Comparison of ENCODE assay signal across 15 cellular contexts in the genomic region with DNA sequence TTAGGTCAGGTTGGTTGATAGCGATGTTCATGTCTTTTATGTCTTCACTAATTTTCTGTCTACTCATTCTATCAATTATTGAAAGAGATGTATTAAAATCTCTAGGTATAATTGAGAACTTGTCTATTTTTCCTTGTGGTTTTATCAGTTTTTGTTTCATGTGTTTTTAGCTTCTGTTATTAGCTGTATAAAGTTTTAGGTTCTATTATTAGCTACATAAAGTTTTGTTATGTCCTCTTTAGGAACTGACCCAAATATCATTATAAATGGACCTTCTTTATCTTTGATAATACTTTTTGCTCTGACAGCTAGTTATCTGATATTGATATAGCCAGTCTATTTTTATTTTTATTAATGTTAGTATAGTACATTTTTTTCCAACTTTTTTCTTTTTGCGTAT.
"Had no signal": no experiment of that assay in that cellular context is flagged by ENCODE, and none has a peak within 500 bp of the region (broad histone marks: within the 10 kb centered on the region; RNA-seq: fewer than 3 reads in every experiment).

No MANE protein-coding gene starts in this region.

- H3K27ac Mint-ChIP-seq: activated CD4-positive, alpha-beta memory T cell treated with anti-CD3 and anti-CD28 coated beads for 36 hours; activated naive CD4-positive, alpha-beta T cell treated with anti-CD3 and anti-CD28 coated beads, Interleukin-2, amount 50 U/mL, for 24 hours; activated T-cell treated with anti-CD3 and anti-CD28 coated beads, Interleukin-2, amount 50 U/mL, for 24 hours; stimulated activated effector memory CD8-positive, alpha-beta T cell treated with anti-CD3 and anti-CD28 coated beads, Interleukin-12 subunit alpha, Interleukin-12 subunit beta, amount 100 ng/mL, for 72 hours had no signal

- DNase-seq: activated CD4-positive, alpha-beta memory T cell treated with anti-CD3 and anti-CD28 coated beads for 36 hours; activated T-cell treated with anti-CD3 and anti-CD28 coated beads, Interleukin-2, amount 50 U/mL, for 24 hours; amniotic stem cell; erythroblast; left ventricle myocardium superior; mucosa of descending colon; naive thymus-derived CD8-positive, alpha-beta T cell; stimulated activated CD4-positive, alpha-beta T cell treated with anti-CD3 and anti-CD28 coated beads, Interleukin-12 subunit alpha, Interleukin-12 subunit beta, amount 100 ng/mL, for 4 hours; substantia nigra; T1000; transverse colon had no signal

- FAIRE-seq: keratinocyte had no signal

- ATAC-seq: left ventricle myocardium superior; mucosa of descending colon; naive thymus-derived CD8-positive, alpha-beta T cell; stimulated activated effector memory CD8-positive, alpha-beta T cell treated with anti-CD3 and anti-CD28 coated beads, Interleukin-12 subunit alpha, Interleukin-12 subunit beta, amount 100 ng/mL, for 72 hours had no signal

- H3K36me3 Mint-ChIP-seq: activated CD4-positive, alpha-beta memory T cell treated with anti-CD3 and anti-CD28 coated beads for 36 hours; activated naive CD4-positive, alpha-beta T cell treated with anti-CD3 and anti-CD28 coated beads, Interleukin-2, amount 50 U/mL, for 24 hours; stimulated activated effector memory CD8-positive, alpha-beta T cell treated with anti-CD3 and anti-CD28 coated beads, Interleukin-12 subunit alpha, Interleukin-12 subunit beta, amount 100 ng/mL, for 72 hours had no signal

- H3K4me1 Mint-ChIP-seq: stimulated activated effector memory CD8-positive, alpha-beta T cell treated with anti-CD3 and anti-CD28 coated beads, Interleukin-12 subunit alpha, Interleukin-12 subunit beta, amount 100 ng/mL, for 72 hours had no signal

- H3K27me3 Mint-ChIP-seq: activated naive CD4-positive, alpha-beta T cell treated with anti-CD3 and anti-CD28 coated beads, Interleukin-2, amount 50 U/mL, for 24 hours; activated T-cell treated with anti-CD3 and anti-CD28 coated beads, Interleukin-2, amount 50 U/mL, for 24 hours; memory B cell had no signal

- H3K4me3 Mint-ChIP-seq: activated CD4-positive, alpha-beta memory T cell treated with anti-CD3 and anti-CD28 coated beads for 36 hours; activated naive CD4-positive, alpha-beta T cell treated with anti-CD3 and anti-CD28 coated beads, Interleukin-2, amount 50 U/mL, for 24 hours; activated T-cell treated with anti-CD3 and anti-CD28 coated beads, Interleukin-2, amount 50 U/mL, for 24 hours; naive thymus-derived CD8-positive, alpha-beta T cell; stimulated activated effector memory CD8-positive, alpha-beta T cell treated with anti-CD3 and anti-CD28 coated beads, Interleukin-12 subunit alpha, Interleukin-12 subunit beta, amount 100 ng/mL, for 72 hours had no signal

- H3K9me3 Mint-ChIP-seq: activated CD4-positive, alpha-beta memory T cell treated with anti-CD3 and anti-CD28 coated beads for 36 hours had no signal
